In the genomic region with DNA sequence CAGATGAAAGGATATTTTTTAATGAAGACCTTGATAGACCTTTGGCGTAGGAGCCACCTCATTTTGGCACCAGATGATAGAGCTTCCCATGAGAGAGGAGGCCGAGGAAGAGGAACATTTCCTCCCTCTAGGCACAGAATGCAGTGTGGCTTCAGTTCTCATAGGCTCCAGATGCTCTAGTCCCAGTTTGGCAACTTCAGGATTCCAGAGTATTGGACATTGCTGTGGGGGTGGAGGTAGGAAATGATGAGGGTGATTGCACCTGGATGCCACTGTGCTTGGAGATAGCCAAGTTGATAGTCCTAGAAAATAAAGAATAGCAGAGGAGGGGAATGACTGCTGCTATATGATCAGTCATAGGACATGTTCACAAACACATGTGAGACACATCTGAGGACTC, we compare ENCODE assay signal across 25 cellular contexts. TPM values are rescaled to one million over a fixed set of nuclear protein-coding genes. Genes with fewer than 3 reads are reported as not detected.
"Had no signal": no experiment of that assay in that cellular context is flagged by ENCODE, and none has a peak within 500 bp of the region (broad histone marks: within the 10 kb centered on the region; RNA-seq: fewer than 3 reads in every experiment).

No MANE protein-coding gene starts in this region.

- H2AFZ ChIP-seq: parathyroid adenoma had no signal

- H3K79me2 ChIP-seq: parathyroid adenoma had no signal

- H3K9me3 ChIP-seq: gastroesophageal sphincter, prostate gland, right lobe of liver, spleen, upper lobe of right lung, vagina had no signal

- H3K9ac ChIP-seq: parathyroid adenoma had no signal

- H3K4me3 ChIP-seq: coronary artery, dorsolateral prefrontal cortex, gastroesophageal sphincter, lung, prostate gland, right lobe of liver, spleen, upper lobe of right lung, vagina had no signal

- H3K27me3 ChIP-seq: dorsolateral prefrontal cortex, gastroesophageal sphincter, right lobe of liver, spleen, upper lobe of right lung, vagina had no signal

- H3K36me3 ChIP-seq: gastroesophageal sphincter, prostate gland, right lobe of liver, spleen, upper lobe of right lung, vagina had no signal

- DNase-seq: dorsolateral prefrontal cortex; effector CD8-positive, alpha-beta T cell; glutamatergic neuron; left cardiac atrium; left ventricle myocardium superior; mesendoderm; naive B cell; occipital lobe; retina; right lobe of liver; spleen; stimulated activated CD4-positive, alpha-beta T cell treated with anti-CD3 and anti-CD28 coated beads, Interleukin-15, amount 100 ng/mL, for 24 hours; stimulated activated CD4-positive, alpha-beta T cell treated with anti-CD3 and anti-CD28 coated beads, Interleukin-1b, Interleukin-23, amount 100 ng/mL, for 48 hours; stimulated activated CD4-positive, alpha-beta T cell treated with anti-CD3 and anti-CD28 coated beads, Interleukin-4, amount 100 ng/mL, for 4 hours; stimulated activated naive CD4-positive, alpha-beta T cell; upper lobe of right lung had no signal

- ATAC-seq: esophagus mucosa, right lobe of liver had no signal

- H3K27ac Mint-ChIP-seq: naive B cell had no signal

- H3K36me3 Mint-ChIP-seq: naive B cell had no signal

- H3K27ac ChIP-seq: coronary artery, dorsolateral prefrontal cortex, parathyroid adenoma, right lobe of liver, spleen, upper lobe of right lung had no signal

- H3K9me3 Mint-ChIP-seq: nephron had no signal

- H3K4me1 ChIP-seq: parathyroid adenoma, prostate gland, right lobe of liver, spleen, upper lobe of right lung had no signal

- H3K4me3 Mint-ChIP-seq: naive B cell, nephron had no signal

RNA-seq across cellular contexts. Expression of a gene that starts 58.3 kb away (rescaled TPM):
- total RNA-seq: esophagus mucosa, right lobe of liver had no signal
- polyA plus RNA-seq: keratinocyte, spleen had no signal
